25 cellular contexts compared by ENCODE assay signal in genomic region chr10:93629636-93630291, GRCh38. TPM values are rescaled to one million over a fixed set of nuclear protein-coding genes. Genes with fewer than 3 reads are reported as not detected.
"Had no signal": no experiment of that assay in that cellular context is flagged by ENCODE, and none has a peak within 500 bp of the region (broad histone marks: within the 10 kb centered on the region; RNA-seq: fewer than 3 reads in every experiment).

No MANE protein-coding gene starts in this region.

- H3K36me3 ChIP-seq: cardiac muscle cell, heart right ventricle, left lung, right atrium auricular region, upper lobe of right lung had no signal

- H3K27me3 ChIP-seq: cardiac muscle cell, right atrium auricular region, upper lobe of right lung had no signal

- H3K9me3 ChIP-seq: heart right ventricle, left lung, right atrium auricular region, upper lobe of right lung had no signal

- H3K4me3 Mint-ChIP-seq: activated CD4-positive, alpha-beta memory T cell treated with anti-CD3 and anti-CD28 coated beads, Interleukin-2, amount 10 ng/mL, durations not matched to agents 7 days and 5 days; activated CD4-positive, alpha-beta T cell treated with anti-CD3 and anti-CD28 coated beads, Interleukin-2, amount 10 ng/mL, durations not matched to agents 24 days and 14 days; activated naive CD8-positive, alpha-beta T cell treated with anti-CD3 and anti-CD28 coated beads, Interleukin-2, amount 50 U/mL, for 24 hours; activated T-helper 1 cell treated with anti-CD3 and anti-CD28 coated beads, Interleukin-12 subunit alpha, Interleukin-12 subunit beta, Interleukin-2, Interleukin-4 antibody, amounts not matched to agents 30 ng/mL and 10 ng/mL and 1 ng/mL, durations not matched to agents 14 hours and 24 hours and 36 hours; naive thymus-derived CD8-positive, alpha-beta T cell had no signal

- DNase-seq: activated CD4-positive, alpha-beta memory T cell treated with anti-CD3 and anti-CD28 coated beads, Interleukin-2, amount 10 ng/mL, durations not matched to agents 7 days and 5 days; activated CD4-positive, alpha-beta T cell treated with anti-CD3 and anti-CD28 coated beads, Interleukin-2, amount 10 ng/mL, durations not matched to agents 24 days and 14 days; activated CD4-positive, CD25-positive, alpha-beta regulatory T cell; activated gamma-delta T cell; activated naive CD4-positive, alpha-beta T cell treated with anti-CD3 and anti-CD28 coated beads, Interleukin-2, amount 50 U/mL, for 16 hours; activated naive CD8-positive, alpha-beta T cell treated with anti-CD3 and anti-CD28 coated beads, Interleukin-2, amount 50 U/mL, for 24 hours; heart right ventricle; islet precursor cell; left lung; naive thymus-derived CD8-positive, alpha-beta T cell; stimulated activated CD4-positive, alpha-beta T cell treated with anti-CD3 and anti-CD28 coated beads, Interleukin-4, amount 100 ng/mL, for 24 hours; stimulated activated naive CD8-positive, alpha-beta T cell treated with anti-CD3 and anti-CD28 coated beads, Interleukin-15, Interleukin-2, amounts not matched to agents 100 U/mL and 50 U/mL, for 24 hours; T-helper 1 cell; T-helper 9 cell; upper lobe of right lung had no signal

- H3K36me3 Mint-ChIP-seq: naive thymus-derived CD8-positive, alpha-beta T cell had no signal

- ATAC-seq: activated naive CD8-positive, alpha-beta T cell treated with anti-CD3 and anti-CD28 coated beads, Interleukin-2, amount 50 U/mL, for 24 hours; heart right ventricle; left lung; naive thymus-derived CD8-positive, alpha-beta T cell; stimulated activated naive CD8-positive, alpha-beta T cell treated with anti-CD3 and anti-CD28 coated beads, Interleukin-15, Interleukin-2, amounts not matched to agents 100 U/mL and 50 U/mL, for 24 hours; upper lobe of right lung had no signal

- H3K4me1 Mint-ChIP-seq: activated CD4-positive, alpha-beta memory T cell treated with anti-CD3 and anti-CD28 coated beads, Interleukin-2, amount 10 ng/mL, durations not matched to agents 7 days and 5 days; activated CD4-positive, alpha-beta T cell treated with anti-CD3 and anti-CD28 coated beads, Interleukin-2, amount 10 ng/mL, durations not matched to agents 24 days and 14 days; activated naive CD8-positive, alpha-beta T cell treated with anti-CD3 and anti-CD28 coated beads, Interleukin-2, amount 50 U/mL, for 24 hours; naive thymus-derived CD8-positive, alpha-beta T cell had no signal

- H3K27ac ChIP-seq: cardiac muscle cell, epithelial cell of prostate, heart right ventricle, left lung, right atrium auricular region, upper lobe of right lung had no signal

- H3K4me1 ChIP-seq: heart right ventricle, left lung, right atrium auricular region, upper lobe of right lung had no signal

- H3K27ac Mint-ChIP-seq: activated CD4-positive, alpha-beta memory T cell treated with anti-CD3 and anti-CD28 coated beads, Interleukin-2, amount 10 ng/mL, durations not matched to agents 7 days and 5 days; activated CD4-positive, alpha-beta T cell treated with anti-CD3 and anti-CD28 coated beads, Interleukin-2, amount 10 ng/mL, durations not matched to agents 24 days and 14 days; activated naive CD8-positive, alpha-beta T cell treated with anti-CD3 and anti-CD28 coated beads, Interleukin-2, amount 50 U/mL, for 24 hours; activated T-helper 1 cell treated with anti-CD3 and anti-CD28 coated beads, Interleukin-12 subunit alpha, Interleukin-12 subunit beta, Interleukin-2, Interleukin-4 antibody, amounts not matched to agents 30 ng/mL and 10 ng/mL and 1 ng/mL, durations not matched to agents 14 hours and 24 hours and 36 hours had no signal

- H3K4me3 ChIP-seq: cardiac muscle cell, heart right ventricle, left lung, right atrium auricular region, upper lobe of right lung had no signal

RNA-seq across cellular contexts. Expression of gene PDE6C, which starts 17.4 kb away (rescaled TPM):
- total RNA-seq: activated CD4-positive, alpha-beta memory T cell treated with anti-CD3 and anti-CD28 coated beads, Interleukin-2, amount 10 ng/mL, durations not matched to agents 7 days and 5 days; activated CD4-positive, alpha-beta T cell treated with anti-CD3 and anti-CD28 coated beads, Interleukin-2, amount 10 ng/mL, durations not matched to agents 24 days and 14 days; activated T-helper 1 cell treated with anti-CD3 and anti-CD28 coated beads, Interleukin-12 subunit alpha, Interleukin-12 subunit beta, Interleukin-2, Interleukin-4 antibody, amounts not matched to agents 30 ng/mL and 10 ng/mL and 1 ng/mL, durations not matched to agents 14 hours and 24 hours and 36 hours; cardiac muscle cell; cerebellum; fibroblast of villous mesenchyme; heart right ventricle; left lung; lung microvascular endothelial cell; naive thymus-derived CD8-positive, alpha-beta T cell; osteoblast; posterior vena cava; right atrium auricular region; subcutaneous adipose tissue; upper lobe of right lung had no signal
- polyA plus RNA-seq: heart right ventricle had no signal

RNA-seq across cellular contexts. Expression of gene RBP4, which starts 28.7 kb away (rescaled TPM):
- total RNA-seq: activated CD4-positive, alpha-beta memory T cell treated with anti-CD3 and anti-CD28 coated beads, Interleukin-2, amount 10 ng/mL, durations not matched to agents 7 days and 5 days; activated CD4-positive, alpha-beta T cell treated with anti-CD3 and anti-CD28 coated beads, Interleukin-2, amount 10 ng/mL, durations not matched to agents 24 days and 14 days; activated T-helper 1 cell treated with anti-CD3 and anti-CD28 coated beads, Interleukin-12 subunit alpha, Interleukin-12 subunit beta, Interleukin-2, Interleukin-4 antibody, amounts not matched to agents 30 ng/mL and 10 ng/mL and 1 ng/mL, durations not matched to agents 14 hours and 24 hours and 36 hours; cardiac muscle cell; fibroblast of villous mesenchyme; lung microvascular endothelial cell; naive thymus-derived CD8-positive, alpha-beta T cell had no signal
- polyA plus RNA-seq: naive thymus-derived CD8-positive, alpha-beta T cell had no signal
